Comparison of ENCODE assay signal across 27 cellular contexts in genomic region chr5:151954271-151954670, GRCh38. TPM values are rescaled to one million over a fixed set of nuclear protein-coding genes. Genes with fewer than 3 reads are reported as not detected.
A peak's percentile ranks its signal among the peaks of the same experiment; 100 is the strongest.
DNase-seq lines count a peak whose midpoint lies in the region; ATAC-seq and TF ChIP-seq lines count a peak whose summit lies in the region.
"Had no signal": no experiment of that assay in that cellular context is flagged by ENCODE, and none has a peak within 500 bp of the region (broad histone marks: within the 10 kb centered on the region; RNA-seq: fewer than 3 reads in every experiment).

No MANE protein-coding gene starts in this region.

- WGBS in esophagus muscularis mucosa: 87% methylated on average over 4 of the region's 4 CpGs
- WGBS in smooth muscle cell (ENCODE audit: low lambda C conversion rate): 24% methylated on average over 4 of the region's 4 CpGs

- H3K9me3 ChIP-seq in WERI-Rb-1 (ENCODE audit: severe bottlenecking) (no peaks in the 10 kb centered on the region), esophagus muscularis mucosa (no peaks in the 10 kb centered on the region), smooth muscle cell (replicated peaks; ENCODE audit: low read depth) (no peaks in the 10 kb centered on the region)
- H3K9me3 ChIP-seq: BLaER1 had no signal

- peaks cover 2% of the 10 kb centered on the region for H3K27me3 Mint-ChIP-seq in activated CD4-positive, alpha-beta T cell treated with anti-CD3 and anti-CD28 coated beads, Interleukin-2, amount 10 ng/mL, durations not matched to agents 24 days and 14 days
- H3K27me3 Mint-ChIP-seq in MCF 10A (ENCODE audit: insufficient read depth, unreplicated experiment): peaks cover under 1% of the 10 kb centered on the region

- DNase-seq in activated CD4-positive, alpha-beta T cell treated with anti-CD3 and anti-CD28 coated beads, Interleukin-2, amount 10 ng/mL, durations not matched to agents 24 days and 14 days: peak; percentile 34
- no peak for DNase-seq in activated CD4-positive, alpha-beta T cell treated with anti-CD3 and anti-CD28 coated beads for 4 hours
- DNase-seq in WERI-Rb-1 (peak; percentile 29), esophagus muscularis mucosa (ENCODE audit: extremely low spot score) (peak; percentile 74), smooth muscle cell (lab: John Stamatoyannopoulos, UW; ENCODE audit: unreplicated experiment) (no peak), nucleus accumbens (lab: John Stamatoyannopoulos, UW) (no peak), MCF 10A (ENCODE audit: unreplicated experiment) (no peak)
- DNase-seq: 8988T; CD8-positive, alpha-beta memory T cell; COR-L47; DMS 273 treated with DMSO at 0.1 percent for 48 hours; DMS53; DND-41; EL; GM23248; H7; HFFc6 had no signal

- H3K4me3 ChIP-seq in WERI-Rb-1 (ENCODE audit: low read depth, low read length): no peak overlapping the region
- no peak overlapping the region for H3K4me3 ChIP-seq in esophagus muscularis mucosa
- H3K4me3 ChIP-seq in smooth muscle cell: no peak overlapping the region
- H3K4me3 ChIP-seq: BLaER1, GM12878, GM23248 had no signal

- intact Hi-C loops in activated CD4-positive, alpha-beta T cell treated with anti-CD3 and anti-CD28 coated beads, Interleukin-2, amount 10 ng/mL, durations not matched to agents 24 days and 14 days (cut with micrococcal nuclease): no loop called here
- intact Hi-C loops in esophagus muscularis mucosa (cut with DNase I) (no loop called here), MCF 10A (cut with micrococcal nuclease) (no loop called here)

- TF ChIP-seq CTCF in WERI-Rb-1 (IDR thresholded peaks at IDR 0.05; ENCODE audit: low read depth, low read length) (no peak), esophagus muscularis mucosa (IDR thresholded peaks at IDR 0.05) (no peak), smooth muscle cell (IDR thresholded peaks at IDR 0.05; ENCODE audit: borderline replicate concordance, insufficient read depth, poor library complexity, severe bottlenecking) (no peak), MCF 10A (IDR thresholded peaks at IDR 0.05; ENCODE audit: unreplicated experiment) (no peak)

- H3K27ac ChIP-seq in WERI-Rb-1 (peak overlapping the region; percentile 47), esophagus muscularis mucosa (replicated peaks in 1 of 4) (no peak overlapping the region), smooth muscle cell (ENCODE audit: low read depth) (peak overlapping the region; percentile 16)
- H3K27ac ChIP-seq: BLaER1, GM23248 had no signal

- BruUV-seq in MCF 10A (replicated peaks; lab: Mats Ljungman, UMichigan): no TSS peak

- no peaks in the 10 kb centered on the region for H4K20me1 ChIP-seq in smooth muscle cell (ENCODE audit: low read depth)
- H4K20me1 ChIP-seq: BLaER1 had no signal

- no peak overlapping the region for H3K4me3 Mint-ChIP-seq in activated CD4-positive, alpha-beta T cell treated with anti-CD3 and anti-CD28 coated beads, Interleukin-2, amount 10 ng/mL, durations not matched to agents 24 days and 14 days
- H3K4me3 Mint-ChIP-seq in MCF 10A (ENCODE audit: unreplicated experiment): no peak overlapping the region
- H3K4me3 Mint-ChIP-seq: CD14-positive monocyte; CD8-positive, alpha-beta memory T cell; HFFc6; IgD-negative memory B cell had no signal

- H3F3A ChIP-seq in smooth muscle cell (ENCODE audit: low read depth): no peaks in the 10 kb centered on the region

- no peak for ATAC-seq in GM18498 (IDR thresholded peaks at IDR 0.05; ENCODE audit: unreplicated experiment)
- ATAC-seq: GM12878, HCT116, HepG2 had no signal

- H3K36me3 Mint-ChIP-seq in activated CD4-positive, alpha-beta T cell treated with anti-CD3 and anti-CD28 coated beads, Interleukin-2, amount 10 ng/mL, durations not matched to agents 24 days and 14 days (ENCODE audit: low read depth): no peaks in the 10 kb centered on the region
- H3K36me3 Mint-ChIP-seq in MCF 10A (ENCODE audit: insufficient read depth, unreplicated experiment): no peaks in the 10 kb centered on the region
- H3K36me3 Mint-ChIP-seq: CD14-positive monocyte had no signal

- POLR2A ChIA-PET in MCF 10A (lab: Yijun Ruan, JAX): no interaction called here

- no peak overlapping the region for H3K9ac ChIP-seq in smooth muscle cell (ENCODE audit: low read depth)
- H3K9ac ChIP-seq: BLaER1, GM23248 had no signal

- no peak overlapping the region for H3K4me2 ChIP-seq in smooth muscle cell
- H3K4me2 ChIP-seq: BLaER1 had no signal

- H3K9me3 Mint-ChIP-seq in activated CD4-positive, alpha-beta T cell treated with anti-CD3 and anti-CD28 coated beads, Interleukin-2, amount 10 ng/mL, durations not matched to agents 24 days and 14 days: no peaks in the 10 kb centered on the region
- no peaks in the 10 kb centered on the region for H3K9me3 Mint-ChIP-seq in MCF 10A (ENCODE audit: unreplicated experiment)
- H3K9me3 Mint-ChIP-seq: CD8-positive, alpha-beta memory T cell; HFFc6; IgD-negative memory B cell had no signal

- TF ChIP-seq POLR2A in esophagus muscularis mucosa (IDR thresholded peaks at IDR 0.05; ENCODE audit: low read depth): no peak

- CTCF ChIA-PET in MCF 10A (lab: Yijun Ruan, JAX): interaction anchor here (0.7 kb wide), 1 partner anchor 135 kb away, joined by 3 read pairs; no protein-coding TSS in a partner anchor

- H3K79me2 ChIP-seq in smooth muscle cell (ENCODE audit: low read depth): no peaks in the 10 kb centered on the region

- no peak overlapping the region for H3K27ac Mint-ChIP-seq in activated CD4-positive, alpha-beta T cell treated with anti-CD3 and anti-CD28 coated beads, Interleukin-2, amount 10 ng/mL, durations not matched to agents 24 days and 14 days
- no peak overlapping the region for H3K27ac Mint-ChIP-seq in MCF 10A (ENCODE audit: low read depth, unreplicated experiment)
- H3K27ac Mint-ChIP-seq: CD14-positive monocyte, HFFc6, IgD-negative memory B cell had no signal

- TF ChIP-seq EP300 in esophagus muscularis mucosa (IDR thresholded peaks at IDR 0.05): no peak

- H3K27me3 ChIP-seq in WERI-Rb-1 (ENCODE audit: insufficient read depth, low read depth, severe bottlenecking): no peaks in the 10 kb centered on the region
- H3K27me3 ChIP-seq in esophagus muscularis mucosa: no peaks in the 10 kb centered on the region
- H3K27me3 ChIP-seq in smooth muscle cell (ENCODE audit: low read depth): no peaks in the 10 kb centered on the region
- H3K27me3 ChIP-seq: BLaER1 had no signal

- H3K4me1 ChIP-seq in esophagus muscularis mucosa: no peaks in the 10 kb centered on the region
- peaks cover 8% of the 10 kb centered on the region for H3K4me1 ChIP-seq in smooth muscle cell (ENCODE audit: low read depth)

- H2AFZ ChIP-seq in smooth muscle cell (ENCODE audit: low read depth): no peak overlapping the region
- H2AFZ ChIP-seq: GM23248 had no signal

- H3K36me3 ChIP-seq in WERI-Rb-1 (no peaks in the 10 kb centered on the region), esophagus muscularis mucosa (no peaks in the 10 kb centered on the region), smooth muscle cell (ENCODE audit: low read depth) (no peaks in the 10 kb centered on the region)
- H3K36me3 ChIP-seq: BLaER1 had no signal

- peaks cover 10% of the 10 kb centered on the region for H3K4me1 Mint-ChIP-seq in activated CD4-positive, alpha-beta T cell treated with anti-CD3 and anti-CD28 coated beads, Interleukin-2, amount 10 ng/mL, durations not matched to agents 24 days and 14 days
- H3K4me1 Mint-ChIP-seq in MCF 10A (ENCODE audit: insufficient read depth, unreplicated experiment): no peaks in the 10 kb centered on the region
- H3K4me1 Mint-ChIP-seq: CD14-positive monocyte had no signal

RNA-seq across cellular contexts. Expression of gene GLRA1, which starts 29.6 kb away (rescaled TPM):
- total RNA-seq in activated CD4-positive, alpha-beta T cell treated with anti-CD3 and anti-CD28 coated beads, Interleukin-2, amount 10 ng/mL, durations not matched to agents 24 days and 14 days: not detected in 2 replicates
- total RNA-seq in esophagus muscularis mucosa (not detected), smooth muscle cell (not detected in 2 replicates), MCF 10A (2022) (not detected in 2 replicates)
- not detected in 2 replicates for polyA plus RNA-seq in smooth muscle cell
- total RNA-seq: A673; CD8-positive, alpha-beta memory T cell; G401; GM12878; GM23248; H7; HepG2; HFFc6 had no signal
- polyA plus RNA-seq: AG04450; CD14-positive monocyte; CD8-positive, alpha-beta memory T cell; GM12878; GM23248; HepG2; IgD-negative memory B cell had no signal

Comparison
In these comparisons a context has a peak if more than half of its experiments do, and no peak if none do; other contexts are left out.
1. DNase-seq: peak in activated CD4-positive, alpha-beta T cell treated with anti-CD3 and anti-CD28 coated beads, Interleukin-2, amount 10 ng/mL, durations not matched to agents 24 days and 14 days (single experiment), WERI-Rb-1 (single experiment) and esophagus muscularis mucosa (single experiment); none in activated CD4-positive, alpha-beta T cell treated with anti-CD3 and anti-CD28 coated beads for 4 hours (0 of 2), smooth muscle cell (single experiment), nucleus accumbens (0 of 56) and MCF 10A (single experiment).
2. H3K27ac ChIP-seq: peak in WERI-Rb-1 (single experiment) and smooth muscle cell (single experiment); none in esophagus muscularis mucosa (0 of 4).